16 cellular contexts compared by ENCODE assay signal in genomic region chr9:110440161-110440560, GRCh38.
DNase-seq lines count a peak whose midpoint lies in the region; ATAC-seq and FAIRE-seq lines count a peak whose summit lies in the region.
"Had no signal": no experiment of that assay in that cellular context is flagged by ENCODE, and none has a peak within 500 bp of the region (broad histone marks: within the 10 kb centered on the region; RNA-seq: fewer than 3 reads in every experiment).

No MANE protein-coding gene starts in this region.

- no peaks in the 10 kb centered on the region for H3K4me1 ChIP-seq in naive thymus-derived CD4-positive, alpha-beta T cell (ENCODE audit: control insufficient read depth in 2 of 2, insufficient read depth in 2 of 2, low read length in 2 of 2)
- H3K4me1 ChIP-seq: prostate gland had no signal

- no peak overlapping the region for H3K4me3 ChIP-seq in naive thymus-derived CD4-positive, alpha-beta T cell (ENCODE audit: low read length)
- H3K4me3 ChIP-seq: cardiac muscle cell, prostate gland had no signal

- CTCF ChIA-PET in naive thymus-derived CD4-positive, alpha-beta T cell (lab: Charles Lee), result no interaction called here

- no peak for ATAC-seq in HG02938 (IDR thresholded peaks at IDR 0.05; ENCODE audit: unreplicated experiment)
- ATAC-seq in GM21717 (IDR thresholded peaks at IDR 0.05; ENCODE audit: unreplicated experiment), result no peak
- ATAC-seq in naive thymus-derived CD4-positive, alpha-beta T cell, result no peak
- ATAC-seq: stimulated activated naive B cell treated with anti-CD40 and anti-IgM and Interleukin-4, amounts not matched to agents 10 μg/mL and 1 μg/mL and 100 μg/mL, for 72 hours had no signal

- no peak overlapping the region for H3K4me3 Mint-ChIP-seq in naive thymus-derived CD4-positive, alpha-beta T cell
- H3K4me3 Mint-ChIP-seq: stimulated activated naive B cell treated with anti-CD40 and anti-IgM and Interleukin-4, amounts not matched to agents 10 μg/mL and 1 μg/mL and 100 μg/mL, for 72 hours had no signal

- peaks cover 0 to 16% (median 6%) of the 10 kb centered on the region in 5 donors for H3K27me3 Mint-ChIP-seq in naive thymus-derived CD4-positive, alpha-beta T cell

- no peaks in the 10 kb centered on the region for H3K4me1 Mint-ChIP-seq in naive thymus-derived CD4-positive, alpha-beta T cell
- H3K4me1 Mint-ChIP-seq: stimulated activated naive B cell treated with anti-CD40 and anti-IgM and Interleukin-4, amounts not matched to agents 10 μg/mL and 1 μg/mL and 100 μg/mL, for 72 hours had no signal

- H3K36me3 Mint-ChIP-seq in naive thymus-derived CD4-positive, alpha-beta T cell, result no peaks in the 10 kb centered on the region
- H3K36me3 Mint-ChIP-seq: stimulated activated naive B cell treated with anti-CD40 and anti-IgM and Interleukin-4, amounts not matched to agents 10 μg/mL and 1 μg/mL and 100 μg/mL, for 72 hours had no signal

- DNase-seq in AG20443 (ENCODE audit: low spot score), result peak; percentile 81
- peak; percentile 84 for DNase-seq in LHCN-M2 (ENCODE audit: low read depth)
- DNase-seq in cerebellum (ENCODE audit: low spot score), result peak; percentile 19
- DNase-seq in midbrain (lab: John Stamatoyannopoulos, UW), result peak; percentile 5
- DNase-seq in GM19239 (ENCODE audit: insufficient read length, low spot score), result no peak
- no peak for DNase-seq in naive thymus-derived CD4-positive, alpha-beta T cell
- DNase-seq: NCI-H1092; RPMI8226; stimulated activated CD4-positive, alpha-beta T cell treated with anti-CD3 and anti-CD28 coated beads, Interleukin-4, amount 100 ng/mL, for 24 hours; stimulated activated naive B cell treated with anti-CD40 and anti-IgM and Interleukin-4, amounts not matched to agents 10 μg/mL and 1 μg/mL and 100 μg/mL, for 72 hours had no signal

- H3K27ac ChIP-seq in naive thymus-derived CD4-positive, alpha-beta T cell (ENCODE audit: low read depth, low read length), result no peak overlapping the region
- H3K27ac ChIP-seq: C4-2B, cardiac muscle cell, epithelial cell of prostate, prostate gland had no signal

- no peaks in the 10 kb centered on the region for H3K36me3 ChIP-seq in naive thymus-derived CD4-positive, alpha-beta T cell (ENCODE audit: control insufficient read depth in 2 of 3, insufficient read depth in 3 of 3, low read length in 3 of 3)
- H3K36me3 ChIP-seq: cardiac muscle cell, prostate gland had no signal

- FAIRE-seq in GM19239 (lab: Jason Lieb, UNC), result no peak

- no peaks in the 10 kb centered on the region for H3K9me3 ChIP-seq in naive thymus-derived CD4-positive, alpha-beta T cell (ENCODE audit: control insufficient read depth in 2 of 3, low read length in 3 of 3)
- H3K9me3 ChIP-seq: prostate gland had no signal

- H3K27ac Mint-ChIP-seq in naive thymus-derived CD4-positive, alpha-beta T cell, result no peak overlapping the region
- H3K27ac Mint-ChIP-seq: stimulated activated naive B cell treated with anti-CD40 and anti-IgM and Interleukin-4, amounts not matched to agents 10 μg/mL and 1 μg/mL and 100 μg/mL, for 72 hours had no signal

- no peaks in the 10 kb centered on the region for H3K27me3 ChIP-seq in naive thymus-derived CD4-positive, alpha-beta T cell (ENCODE audit: control insufficient read depth in 2 of 2, insufficient read depth in 2 of 2, low read length in 2 of 2)
- H3K27me3 ChIP-seq: cardiac muscle cell had no signal

- H3K9me3 Mint-ChIP-seq in naive thymus-derived CD4-positive, alpha-beta T cell, result peaks cover 0 to 7% (median 0%) of the 10 kb centered on the region in 11 donors
- H3K9me3 Mint-ChIP-seq: stimulated activated naive B cell treated with anti-CD40 and anti-IgM and Interleukin-4, amounts not matched to agents 10 μg/mL and 1 μg/mL and 100 μg/mL, for 72 hours had no signal

- POLR2A ChIA-PET in naive thymus-derived CD4-positive, alpha-beta T cell (lab: Charles Lee), result no interaction called here

- intact Hi-C loops in naive thymus-derived CD4-positive, alpha-beta T cell (cut with micrococcal nuclease), result no loop called here

Comparison
In these comparisons a context has a peak if more than half of its experiments do, and no peak if none do; other contexts are left out.
1. DNase-seq: peak in AG20443 (single experiment), LHCN-M2 (single experiment), cerebellum (single experiment) and midbrain (single experiment); none in GM19239 (single experiment) and naive thymus-derived CD4-positive, alpha-beta T cell (0 of 9).